ENCODE assay signal across 32 cellular contexts in the genomic region with DNA sequence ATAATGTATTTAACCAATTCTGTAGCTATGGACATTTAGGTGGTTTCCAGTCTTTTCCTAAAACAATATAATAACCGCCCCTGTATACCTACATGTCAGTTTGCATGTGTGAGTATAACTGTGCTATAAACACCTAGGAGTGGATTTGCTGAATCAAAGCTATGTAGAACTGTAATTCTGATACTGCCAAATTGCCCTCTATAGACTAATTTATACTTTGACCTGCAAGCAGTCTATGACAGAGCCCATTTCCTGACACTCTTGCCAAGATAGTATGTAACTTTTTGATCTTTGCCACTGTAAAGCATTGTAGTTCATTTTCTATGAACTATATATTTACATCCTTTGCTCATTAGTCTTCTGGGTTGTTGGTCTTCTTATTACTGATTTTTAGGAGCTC. TPM values are rescaled to one million over a fixed set of nuclear protein-coding genes. Genes with fewer than 3 reads are reported as not detected.
"Had no signal": no experiment of that assay in that cellular context is flagged by ENCODE, and none has a peak within 500 bp of the region (broad histone marks: within the 10 kb centered on the region; RNA-seq: fewer than 3 reads in every experiment).

No MANE protein-coding gene starts in this region.

- FAIRE-seq: urothelium cell line had no signal

- H3K27ac ChIP-seq: esophagus muscularis mucosa, lower lobe of right lung, psoas muscle, skin epidermis, stomach, thyroid gland had no signal

- H3K36me3 Mint-ChIP-seq: immature natural killer cell; memory B cell; naive thymus-derived CD8-positive, alpha-beta T cell; type B pancreatic cell had no signal

- H3K4me1 Mint-ChIP-seq: endodermal cell; immature natural killer cell; memory B cell; naive thymus-derived CD8-positive, alpha-beta T cell had no signal

- H3K9me3 ChIP-seq: esophagus muscularis mucosa, lower lobe of right lung, psoas muscle, stomach, thyroid gland had no signal

- H3K27ac Mint-ChIP-seq: dendritic cell treated with granulocyte-macrophage colony-stimulating factor and Interleukin-4, amounts not matched to agents 40 ng/mL and 50 ng/mL, for 4 days; endodermal cell; immature natural killer cell; memory B cell; naive thymus-derived CD8-positive, alpha-beta T cell; nephron progenitor cell; type B pancreatic cell had no signal

- ATAC-seq: left ventricle myocardium superior; lower lobe of right lung; naive thymus-derived CD8-positive, alpha-beta T cell; psoas muscle had no signal

- H3K27me3 ChIP-seq: esophagus muscularis mucosa, stomach, thyroid gland had no signal

- H3K36me3 ChIP-seq: esophagus muscularis mucosa, lower lobe of right lung, thyroid gland had no signal

- H3K4me1 ChIP-seq: esophagus muscularis mucosa, lower lobe of right lung, psoas muscle, stomach, thyroid gland had no signal

- H3K4me3 Mint-ChIP-seq: dendritic cell treated with granulocyte-macrophage colony-stimulating factor and Interleukin-4, amounts not matched to agents 40 ng/mL and 50 ng/mL, for 4 days; endodermal cell; immature natural killer cell; memory B cell; naive thymus-derived CD8-positive, alpha-beta T cell; nephron progenitor cell; type B pancreatic cell had no signal

- H3K9me3 Mint-ChIP-seq: dendritic cell treated with granulocyte-macrophage colony-stimulating factor and Interleukin-4, amounts not matched to agents 40 ng/mL and 50 ng/mL, for 4 days; endodermal cell; immature natural killer cell; memory B cell; naive thymus-derived CD8-positive, alpha-beta T cell; nephron progenitor cell; type B pancreatic cell had no signal

- DNase-seq: caudate nucleus; cerebellar nuclear complex; effector CD8-positive, alpha-beta T cell; endodermal cell; foreskin melanocyte; hypothalamus; immature natural killer cell; islet precursor cell; kidney glomerular epithelial cell; left ventricle myocardium superior; lower lobe of right lung; naive thymus-derived CD8-positive, alpha-beta T cell; nephron progenitor cell; nucleus accumbens; posterior cingulate gyrus; psoas muscle; right cardiac atrium; stimulated activated CD4-positive, alpha-beta T cell treated with anti-CD3 and anti-CD28 coated beads, Interleukin-1b, Interleukin-23, amount 100 ng/mL, for 48 hours; stimulated activated CD4-positive, alpha-beta T cell treated with anti-CD3 and anti-CD28 coated beads, Interleukin-4, amount 100 ng/mL, for 1 hour; stimulated activated CD8-positive, alpha-beta memory T cell treated with anti-CD3 and anti-CD28 coated beads, Interleukin-4, amount 100 ng/mL, for 48 hours; stimulated activated naive CD4-positive, alpha-beta T cell; stomach; thyroid gland had no signal

- H3K27me3 Mint-ChIP-seq: dendritic cell treated with granulocyte-macrophage colony-stimulating factor and Interleukin-4, amounts not matched to agents 40 ng/mL and 50 ng/mL, for 4 days; type B pancreatic cell had no signal

- H3K4me3 ChIP-seq: esophagus muscularis mucosa, lower lobe of right lung, psoas muscle, skin epidermis, stomach, thyroid gland had no signal

RNA-seq across cellular contexts. Expression of a gene that starts 19.5 kb away (rescaled TPM):
- total RNA-seq: naive thymus-derived CD8-positive, alpha-beta T cell had no signal
- polyA plus RNA-seq: immature natural killer cell; naive thymus-derived CD8-positive, alpha-beta T cell had no signal

RNA-seq across cellular contexts. Expression of a gene that starts 49.4 kb away (rescaled TPM):
- total RNA-seq: myocyte; naive thymus-derived CD8-positive, alpha-beta T cell; osteocyte; thyroid gland had no signal
- polyA plus RNA-seq: fibroblast of lung; immature natural killer cell; naive thymus-derived CD8-positive, alpha-beta T cell had no signal
